Comparison of ENCODE assay signal across 20 cellular contexts in the genomic region with DNA sequence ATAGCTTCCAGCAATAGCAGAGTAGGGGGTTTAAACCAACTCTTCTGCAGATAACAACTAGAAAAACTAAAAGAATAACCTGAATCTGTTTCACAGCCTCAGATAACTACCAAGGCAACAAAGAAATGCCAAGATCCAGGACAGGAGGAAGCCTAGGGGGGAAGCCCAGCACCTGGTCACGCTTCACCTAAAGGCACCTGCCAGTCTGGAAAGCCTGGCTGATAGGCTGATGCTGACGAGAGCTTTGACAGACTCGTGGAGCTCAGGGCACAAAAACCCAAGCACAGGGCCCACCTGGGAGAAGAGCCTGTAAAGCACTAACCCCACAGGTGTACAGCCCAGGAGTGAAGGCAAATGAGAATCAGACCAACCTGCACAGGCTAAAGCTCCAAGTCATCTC. TPM values are rescaled to one million over a fixed set of nuclear protein-coding genes. Genes with fewer than 3 reads are reported as not detected.
DNase-seq lines count a peak whose midpoint lies in the region; TF ChIP-seq lines count a peak whose summit lies in the region.
"Had no signal": no experiment of that assay in that cellular context is flagged by ENCODE, and none has a peak within 500 bp of the region (broad histone marks: within the 10 kb centered on the region; RNA-seq: fewer than 3 reads in every experiment).

No MANE protein-coding gene starts in this region.

- no TSS peak for BruUV-seq in A673 (replicated peaks; lab: Mats Ljungman, UMichigan)

- H3K36me3 ChIP-seq in A673 (ENCODE audit: insufficient read depth, low read length, poor library complexity, severe bottlenecking) (peaks cover 11% of the 10 kb centered on the region), esophagus squamous epithelium (peaks cover 0 to 26% (median 0%) of the 10 kb centered on the region in 3 donors)

- DNase-seq in DMS53 treated with DMSO at 0.1 percent for 48 hours (lab: John Stamatoyannopoulos, UW; ENCODE audit: unreplicated experiment) = peak; percentile 21
- peak; percentile 67 to 89 for DNase-seq in NCI-H187 (lab: John Stamatoyannopoulos, UW)
- DNase-seq in NCI-H510A (lab: John Stamatoyannopoulos, UW) = peak; percentile 48
- peak; percentile 14 for DNase-seq in left kidney (ENCODE audit: low read depth, low spot score)
- no peak for DNase-seq in NCI-H526 treated with DMSO at 0.1 percent for 48 hours (lab: John Stamatoyannopoulos, UW)
- no peak for DNase-seq in RWPE1 (ENCODE audit: low spot score)
- no peak for DNase-seq in A673 (ENCODE audit: low spot score)
- no peak for DNase-seq in esophagus squamous epithelium (lab: John Stamatoyannopoulos, UW)
- DNase-seq: Calu3; CD4-positive, alpha-beta memory T cell; DMS153; NCI-H1105; NCI-H1930; NCI-H524; NCI-H82; RPMI8226; SHP77 treated with DMSO at 0.1 percent for 48 hours; T-helper 2 cell had no signal

- H3K9me3 ChIP-seq in A673 (ENCODE audit: low read depth, low read length, poor library complexity, severe bottlenecking) (no peaks in the 10 kb centered on the region), esophagus squamous epithelium (peaks cover 0 to 3% (median 0%) of the 10 kb centered on the region in 3 donors)

- CTCF ChIA-PET in RWPE1 (lab: Yijun Ruan, JAX) (no interaction called here), A673 (lab: Charles Lee) (no interaction called here)

- H3K27me3 ChIP-seq in A673 (replicated peaks; ENCODE audit: insufficient read depth, low read depth, low read length, poor library complexity) = no peaks in the 10 kb centered on the region
- no peaks in the 10 kb centered on the region for H3K27me3 ChIP-seq in esophagus squamous epithelium
- H3K27me3 ChIP-seq: BLaER1 had no signal

- H3K27ac ChIP-seq in RWPE1 = no peak overlapping the region
- no peak overlapping the region for H3K27ac ChIP-seq in A673 (ENCODE audit: low read depth, low read length, poor library complexity, severe bottlenecking)
- H3K27ac ChIP-seq in esophagus squamous epithelium = no peak overlapping the region
- H3K27ac ChIP-seq: BLaER1, SK-N-MC had no signal

- H3K4me1 ChIP-seq in A673 (ENCODE audit: insufficient read depth, low read length, poor library complexity, severe bottlenecking) (no peaks in the 10 kb centered on the region), esophagus squamous epithelium (peaks cover 0 to 31% (median 0%) of the 10 kb centered on the region in 3 donors)

- TF ChIP-seq POLR2A in esophagus squamous epithelium (IDR thresholded peaks at IDR 0.05) = no peak

- intact Hi-C loops in A673 (cut with micrococcal nuclease; ENCODE audit: unreplicated experiment) = no loop called here
- intact Hi-C loops in esophagus squamous epithelium (cut with DNase I) = no loop called here

- 71 to 93% methylated on average over 3 of the region's 3 CpGs for WGBS in esophagus squamous epithelium, 2 donors

- H3K4me3 ChIP-seq in A673 (ENCODE audit: low read depth, low read length, poor library complexity, severe bottlenecking) (no peak overlapping the region), esophagus squamous epithelium (no peak overlapping the region)
- H3K4me3 ChIP-seq: BLaER1, SK-N-MC had no signal

- TF ChIP-seq CTCF in RWPE1 (conservative IDR thresholded peaks at IDR 0.05; ENCODE audit: low read depth) (no peak), A673 (conservative IDR thresholded peaks at IDR 0.05; ENCODE audit: low read depth, low read length) (no peak), esophagus squamous epithelium (IDR thresholded peaks at IDR 0.05) (no peak)

- POLR2A ChIA-PET in RWPE1 (lab: Yijun Ruan, JAX; ENCODE audit: low non-redundant PET) (no interaction called here), A673 (lab: Charles Lee; ENCODE audit: low non-redundant PET) (no interaction called here)

RNA-seq across cellular contexts. Expression of gene EIPR1, which starts 22.6 kb away (rescaled TPM):
- 37.0 and 41.7 TPM in 2 replicates for total RNA-seq in A673 (2021)
- total RNA-seq in esophagus squamous epithelium = 10 to 100 TPM; 27.3 to 50.6 (median 31.9) TPM

RNA-seq across cellular contexts. Expression of gene TRAPPC12, which starts 24.5 kb away (rescaled TPM):
- total RNA-seq in A673 (2021) (91.1 and 94.4 TPM in 2 replicates), esophagus squamous epithelium (10 to 100 TPM; 28.4 to 64.7 (median 55.9) TPM)

Comparison
In these comparisons a context has a peak if more than half of its experiments do, and no peak if none do; other contexts are left out.
1. DNase-seq: peak in DMS53 treated with DMSO at 0.1 percent for 48 hours (single experiment), NCI-H187 (2 of 2), NCI-H510A (single experiment) and left kidney (single experiment); none in NCI-H526 treated with DMSO at 0.1 percent for 48 hours (single experiment), RWPE1 (single experiment), A673 (single experiment) and esophagus squamous epithelium (single experiment).